Comparison of ENCODE assay signal across 8 cellular contexts in genomic region chr2:73283545-73284295, GRCh38. TPM values are rescaled to one million over a fixed set of nuclear protein-coding genes. Genes with fewer than 3 reads are reported as not detected.
DNase-seq lines count a peak whose midpoint lies in the region; ATAC-seq and TF ChIP-seq lines count a peak whose summit lies in the region.

No MANE protein-coding gene starts in this region.

- H3K9me3 ChIP-seq in BE2C (no peaks in the 10 kb centered on the region), esophagus muscularis mucosa (no peaks in the 10 kb centered on the region)

- no peaks in the 10 kb centered on the region for H3K36me3 ChIP-seq in BE2C
- H3K36me3 ChIP-seq in esophagus muscularis mucosa, result no peaks in the 10 kb centered on the region

- no peak for DNase-seq in BE2C
- DNase-seq in esophagus muscularis mucosa (ENCODE audit: extremely low spot score), result no peak
- DNase-seq in omental fat pad (ENCODE audit: low spot score), result no peak
- DNase-seq in EL, result no peak
- DNase-seq in NCI-H2029 treated with DMSO at 0.1 percent for 48 hours (lab: John Stamatoyannopoulos, UW), result no peak

- H3K27me3 ChIP-seq in BE2C, result no peaks in the 10 kb centered on the region
- peaks cover 0 to 45% (median 0%) of the 10 kb centered on the region in 4 donors for H3K27me3 ChIP-seq in esophagus muscularis mucosa

- intact Hi-C loops in esophagus muscularis mucosa (cut with DNase I), result no loop called here

- H3K4me3 ChIP-seq in BE2C (ENCODE audit: low read depth, low read length), result peak overlapping the region; percentile 56
- H3K4me3 ChIP-seq in esophagus muscularis mucosa, result peak overlapping the region; percentile 64 to 82 (median 74)

- TF ChIP-seq EP300 in esophagus muscularis mucosa (IDR thresholded peaks at IDR 0.05), result no peak

- no peak for TF ChIP-seq CTCF in BE2C (IDR thresholded peaks at IDR 0.05; ENCODE audit: low read depth, low read length)
- TF ChIP-seq CTCF in VCaP (conservative IDR thresholded peaks at IDR 0.05), result no peak
- TF ChIP-seq CTCF in esophagus muscularis mucosa (IDR thresholded peaks at IDR 0.05), result no peak
- TF ChIP-seq CTCF in omental fat pad (IDR thresholded peaks at IDR 0.05), result no peak

- peak; percentile 10 for ATAC-seq in GM19025 (IDR thresholded peaks at IDR 0.05; ENCODE audit: low read depth, unreplicated experiment)
- peak; percentile 17 for ATAC-seq in HG03280 (IDR thresholded peaks at IDR 0.05; ENCODE audit: unreplicated experiment)
- peak; percentile 27 for ATAC-seq in omental fat pad (ENCODE audit: low FRiP score)

- WGBS in esophagus muscularis mucosa, result 12% methylated on average over 22 of the region's 43 CpGs

- H3K4me1 ChIP-seq in BE2C (no peaks in the 10 kb centered on the region), esophagus muscularis mucosa (peaks cover 10 to 26% (median 22%) of the 10 kb centered on the region in 4 donors)

- H3K27ac ChIP-seq in VCaP (peak overlapping the region; percentile 90), esophagus muscularis mucosa (replicated peaks in 1 of 4) (peak overlapping the region in 1 of 4 donors; percentile 22)

- no peak for TF ChIP-seq POLR2A in esophagus muscularis mucosa (IDR thresholded peaks at IDR 0.05; ENCODE audit: low read depth)

RNA-seq across cellular contexts. Expression of gene FBXO41, which starts 0.6 kb away (rescaled TPM):
- 10.2 TPM for polyA plus RNA-seq in BE2C (2012; ENCODE audit: insufficient read depth, insufficient read length, low read depth)
- total RNA-seq in esophagus muscularis mucosa (1 to 10 TPM; 1.7 to 6.0 (median 4.2) TPM), omental fat pad (1 to 10 TPM; 1.1 to 3.1 (median 2.0) TPM)

RNA-seq across cellular contexts. Expression of gene EGR4, which starts 9.6 kb away (rescaled TPM):
- not detected for polyA plus RNA-seq in BE2C (2012; ENCODE audit: insufficient read depth, insufficient read length, low read depth)
- under 1 TPM in 1 of 4 donors, not detected in 3; 0.17 TPM for total RNA-seq in esophagus muscularis mucosa
- total RNA-seq in omental fat pad, result not detected

RNA-seq across cellular contexts. Expression of gene CCT7, which starts 49.6 kb away (rescaled TPM):
- polyA plus RNA-seq in BE2C (2012; ENCODE audit: insufficient read depth, insufficient read length, low read depth), result 345 TPM
- total RNA-seq in esophagus muscularis mucosa (100 to 1,000 TPM; 193 to 244 (median 222) TPM), omental fat pad (100 to 1,000 TPM; 187 to 208 (median 202) TPM)

RNA-seq across cellular contexts. Expression of gene PRADC1, which starts 50.7 kb away (rescaled TPM):
- polyA plus RNA-seq in BE2C (2012; ENCODE audit: insufficient read depth, insufficient read length, low read depth), result 30.7 TPM
- total RNA-seq in esophagus muscularis mucosa, result 10 to 100 TPM; 29.0 to 49.0 (median 33.2) TPM
- 10 to 100 TPM; 23.1 to 44.0 (median 38.5) TPM for total RNA-seq in omental fat pad
